Comparison of ENCODE assay signal across 23 cellular contexts in the genomic region with DNA sequence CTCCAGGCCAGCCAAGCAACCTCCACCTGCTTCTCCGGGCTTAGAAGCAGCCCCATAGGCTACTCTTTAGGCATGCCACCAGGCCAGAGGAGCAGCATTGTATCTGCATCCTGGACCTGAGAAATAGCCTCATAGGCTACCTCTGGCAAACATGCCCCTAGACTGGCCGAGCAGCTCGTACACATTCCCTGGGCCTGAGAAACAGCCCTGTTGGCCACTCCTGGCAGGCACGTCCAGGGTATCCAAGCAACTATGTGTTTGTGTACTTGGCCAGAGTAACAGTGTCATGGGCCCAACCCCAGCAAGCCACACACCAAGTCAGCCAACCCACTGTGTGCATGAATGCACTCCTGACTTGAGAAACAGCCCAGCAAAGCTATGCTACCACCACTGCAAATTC.
DNase-seq lines count a peak whose midpoint lies in the region; ATAC-seq lines count a peak whose summit lies in the region.
"Had no signal": no experiment of that assay in that cellular context is flagged by ENCODE, and none has a peak within 500 bp of the region (broad histone marks: within the 10 kb centered on the region; RNA-seq: fewer than 3 reads in every experiment).

No MANE protein-coding gene starts in this region.

- peak; percentile 18 for DNase-seq in astrocyte of the hippocampus (ENCODE audit: low read depth, low spot score)
- peak; percentile 18 to 71 (median 63) for DNase-seq in right cardiac atrium
- peak; percentile 29 for DNase-seq in renal cortical epithelial cell (ENCODE audit: low read depth)
- DNase-seq in G401 (ENCODE audit: low spot score): no peak
- DNase-seq: AML-193; CD4-positive, alpha-beta T cell; MV-4-11; NCI-H1105 treated with DMSO at 0.1 percent for 48 hours; NCI-H146; NCI-H1930; NCI-H446 treated with DMSO at 0.1 percent for 48 hours; NCI-H526; NCI-H82; NK-92 treated with Interleukin-12 subunit alpha and Interleukin-12 subunit beta, amount 100 ng/mL, for 24 hours; SHP77 had no signal

- no peaks in the 10 kb centered on the region for H3K27me3 ChIP-seq in right cardiac atrium (ENCODE audit: control insufficient read depth, insufficient read depth)
- H3K27me3 ChIP-seq: BLaER1 treated with 17β-estradiol and CSF1 and Interleukin-3, amounts not matched to agents 10 nM and 100 nM had no signal

- no peak overlapping the region for H3K27ac ChIP-seq in right cardiac atrium (ENCODE audit: low read length)
- H3K27ac ChIP-seq: A549; BLaER1 treated with 17β-estradiol and CSF1 and Interleukin-3, amounts not matched to agents 10 nM and 100 nM; PC-9 had no signal

- ATAC-seq in esophagus mucosa (peak; percentile 53), right cardiac atrium (peak; percentile 53 to 78), HG03095 (IDR thresholded peaks at IDR 0.05; ENCODE audit: unreplicated experiment) (no peak), GM21825 (IDR thresholded peaks at IDR 0.05; ENCODE audit: unreplicated experiment) (no peak)
- ATAC-seq: A549, HCT116, K562 had no signal

- WGBS in right cardiac atrium: 38% methylated on average over 4 of the region's 4 CpGs

- no peak overlapping the region for H3K4me3 ChIP-seq in right cardiac atrium (ENCODE audit: low read length)
- H3K4me3 ChIP-seq: A549; BLaER1 treated with 17β-estradiol and CSF1 and Interleukin-3, amounts not matched to agents 10 nM and 100 nM; K562; PC-9 had no signal

- no peaks in the 10 kb centered on the region for H3K4me1 ChIP-seq in right cardiac atrium (ENCODE audit: control insufficient read depth, insufficient read depth, low read length)
- H3K4me1 ChIP-seq: A549; BLaER1 treated with 17β-estradiol and CSF1 and Interleukin-3, amounts not matched to agents 10 nM and 100 nM had no signal

- in situ Hi-C loops in G401 (cut with HindIII; ENCODE audit: low sequenced_read_pairs): no loop called here

- no peaks in the 10 kb centered on the region for H3K9me3 ChIP-seq in right cardiac atrium (ENCODE audit: control insufficient read depth, low read length)

- intact Hi-C loops in right cardiac atrium (cut with DNase I): no loop called here

Comparison
In these comparisons a context has a peak if more than half of its experiments do, and no peak if none do; other contexts are left out.
1. ATAC-seq: peak in esophagus mucosa (single experiment) and right cardiac atrium (2 of 2); none in HG03095 (single experiment) and GM21825 (single experiment).